In genomic region chr11:110429614-110430266, GRCh38 we compare ENCODE assay signal across 8 cellular contexts. TPM values are rescaled to one million over a fixed set of nuclear protein-coding genes. Genes with fewer than 3 reads are reported as not detected.
DNase-seq lines count a peak whose midpoint lies in the region; ATAC-seq and TF ChIP-seq lines count a peak whose summit lies in the region.

Gene FDX1, plus strand, starts transcription at chr11:110429948. Its CDS starts 173 bp downstream, at chr11:110430121.

- H3K27me3 ChIP-seq in Caco-2 (replicated peaks; ENCODE audit: control insufficient read depth, insufficient read depth, low read length) (no peaks in the 10 kb centered on the region), NT2/D1 (ENCODE audit: insufficient read depth, insufficient read length) (no peaks in the 10 kb centered on the region)

- no peaks in the 10 kb centered on the region for H3K9me3 ChIP-seq in Caco-2
- H3K9me3 ChIP-seq in NT2/D1 (ENCODE audit: insufficient read depth, low read length), result no peaks in the 10 kb centered on the region

- DNase-seq in Caco-2 (peak; percentile 93 to 96), HK-2 (ENCODE audit: unreplicated experiment) (peak; percentile 71), NT2/D1 (ENCODE audit: low read depth, low spot score) (peak; percentile 81), endothelial cell (ENCODE audit: low spot score) (peak; percentile 90), midbrain (lab: John Stamatoyannopoulos, UW) (peak; percentile 87)
- peak; percentile 54 for DNase-seq in activated CD8-positive, alpha-beta memory T cell treated with anti-CD3 and anti-CD28 coated beads, Interleukin-2, amount 50 U/mL, for 24 hours (ENCODE audit: extremely low read depth)
- DNase-seq in stimulated activated CD8-positive, alpha-beta memory T cell treated with anti-CD3 and anti-CD28 coated beads, Interleukin-2, amount 100 ng/mL, for 1 hour (ENCODE audit: low read depth in 2 of 2), result peak; percentile 61 to 75

- H3K27me3 Mint-ChIP-seq in Caco-2 (ENCODE audit: insufficient read depth, unreplicated experiment) (no peaks in the 10 kb centered on the region), endothelial cell (ENCODE audit: unreplicated experiment) (peaks cover 15% of the 10 kb centered on the region)

- BruUV-seq in Caco-2 (replicated peaks; lab: Mats Ljungman, UMichigan), result no TSS peak

- H3K4me3 Mint-ChIP-seq in Caco-2 (ENCODE audit: unreplicated experiment) (peak within 1 kb of the TSS; percentile 100), endothelial cell (ENCODE audit: unreplicated experiment) (peak within 1 kb of the TSS; percentile 99)

- H3K36me3 Mint-ChIP-seq in Caco-2 (ENCODE audit: insufficient read depth, unreplicated experiment) (peaks cover 10% of the 10 kb centered on the region), endothelial cell (ENCODE audit: low read depth, unreplicated experiment) (peaks cover 10% of the 10 kb centered on the region)

- TF ChIP-seq CTCF in Caco-2 (IDR thresholded peaks at IDR 0.05; ENCODE audit: insufficient read depth in 1 of 2, low read depth in 1 of 2, low read length in 1 of 2, severe bottlenecking in 1 of 2, unreplicated experiment in 1 of 2) (peak; percentile 42 to 62), endothelial cell (IDR thresholded peaks at IDR 0.05; ENCODE audit: unreplicated experiment) (peak; percentile 76)

- no peaks in the 10 kb centered on the region for H3K36me3 ChIP-seq in Caco-2 (ENCODE audit: control insufficient read depth, insufficient read depth, low read length)
- H3K36me3 ChIP-seq in NT2/D1 (ENCODE audit: insufficient read depth, insufficient read length, low read length), result no peaks in the 10 kb centered on the region

- ATAC-seq in GM19455 (IDR thresholded peaks at IDR 0.05; ENCODE audit: unreplicated experiment), result peak; percentile 86

- H3K27ac Mint-ChIP-seq in Caco-2 (ENCODE audit: unreplicated experiment), result peak within 1 kb of the TSS; percentile 99
- peak within 1 kb of the TSS; percentile 91 for H3K27ac Mint-ChIP-seq in endothelial cell (ENCODE audit: unreplicated experiment)

- intact Hi-C loops in Caco-2 (cut with micrococcal nuclease; ENCODE audit: unreplicated experiment), result loop anchor here (2.0 to 5.0 kb wide), 5 partner anchors 21 to 337 kb away; partner anchors contain the start of gene ZC3H12C

- H3K4me1 Mint-ChIP-seq in Caco-2 (ENCODE audit: low read depth, unreplicated experiment) (peaks cover 51% of the 10 kb centered on the region), endothelial cell (ENCODE audit: unreplicated experiment) (peaks cover 16% of the 10 kb centered on the region)

- POLR2A ChIA-PET in Caco-2 (lab: Charles Lee), result interaction anchor here (0.6 to 0.9 kb wide), 3 partner anchors 133 to 930 kb away, joined by 3 to 4 read pairs (median 3); partner anchors contain the start of gene RDX

- CTCF ChIA-PET in Caco-2 (lab: Charles Lee), result interaction anchor here (0.5 to 4.6 kb wide), 7 partner anchors 10 to 232 kb away, joined by 3 to 27 read pairs (median 4); no protein-coding TSS in a partner anchor

- H3K4me3 ChIP-seq in Caco-2 (ENCODE audit: low read depth, low read length), result peak within 1 kb of the TSS; percentile 61
- peak within 1 kb of the TSS; percentile 88 for H3K4me3 ChIP-seq in NT2/D1 (ENCODE audit: insufficient read length, low read depth)

- H3K9me3 Mint-ChIP-seq in Caco-2 (ENCODE audit: unreplicated experiment) (no peaks in the 10 kb centered on the region), endothelial cell (ENCODE audit: unreplicated experiment) (no peaks in the 10 kb centered on the region)

- peaks cover 38% of the 10 kb centered on the region for H3K4me1 ChIP-seq in Caco-2
- no peaks in the 10 kb centered on the region for H3K4me1 ChIP-seq in NT2/D1 (ENCODE audit: insufficient read depth, insufficient read length)

- H3K9ac ChIP-seq in NT2/D1 (ENCODE audit: insufficient read length, low read depth), result peak within 1 kb of the TSS; percentile 97

RNA-seq across cellular contexts. Expression of gene FDX1, which starts in this region (rescaled TPM):
- 29.5 and 29.9 TPM in 2 replicates for total RNA-seq in Caco-2 (2022)
- total RNA-seq in endothelial cell (ENCODE audit: unreplicated experiment), result 14.3 TPM

Comparison
In these comparisons a context has a peak if more than half of its experiments do, and no peak if none do; other contexts are left out.
1. Peak in every context shown above with its lines: DNase-seq, ATAC-seq and H3K4me3 ChIP-seq.